ENCODE assay signal across 21 cellular contexts in the genomic region with DNA sequence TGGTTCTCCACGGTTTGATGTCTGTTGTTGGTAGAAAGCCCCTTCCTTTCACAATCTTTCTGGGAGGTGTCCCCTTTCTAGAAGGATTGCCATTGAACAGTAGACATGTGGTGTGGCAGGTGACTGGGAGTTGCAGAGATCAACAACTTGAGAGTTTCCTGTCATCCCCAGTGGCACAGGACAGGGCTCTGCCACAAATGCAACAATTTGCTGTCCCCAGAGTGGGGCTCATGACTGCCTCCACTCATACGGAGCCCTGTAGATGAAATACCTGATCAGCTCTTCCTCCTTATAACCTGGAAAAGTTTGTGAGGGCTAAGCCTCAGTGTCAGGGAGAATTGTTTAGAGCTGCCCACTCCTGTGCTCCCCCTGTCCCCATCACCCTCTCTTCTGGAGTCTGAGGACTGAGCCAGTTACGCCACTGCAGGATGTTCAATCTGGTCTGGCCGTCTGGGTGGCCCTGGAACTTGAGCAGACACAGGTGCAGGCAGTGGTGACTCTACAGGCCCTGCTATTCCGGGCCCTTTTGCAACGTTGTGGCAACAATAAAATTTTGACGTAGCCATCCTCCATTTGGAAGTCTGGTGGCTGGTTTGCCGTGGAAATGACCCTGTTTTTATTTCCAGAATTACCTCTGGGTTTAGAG. TPM values are rescaled to one million over a fixed set of nuclear protein-coding genes. Genes with fewer than 3 reads are reported as not detected.
DNase-seq lines count a peak whose midpoint lies in the region; ATAC-seq, FAIRE-seq and TF ChIP-seq lines count a peak whose summit lies in the region.
"Had no signal": no experiment of that assay in that cellular context is flagged by ENCODE, and none has a peak within 500 bp of the region (broad histone marks: within the 10 kb centered on the region; RNA-seq: fewer than 3 reads in every experiment).

No MANE protein-coding gene starts in this region.

- H3T11ph ChIP-seq in H9 (ENCODE audit: low read length), result no peak overlapping the region

- H3K27ac ChIP-seq in H9 (ENCODE audit: insufficient read length, low read depth, low read length), result no peak overlapping the region
- no peak overlapping the region for H3K27ac ChIP-seq in endodermal cell (ENCODE audit: low read depth, low read length)
- H3K27ac ChIP-seq: breast epithelium, transverse colon had no signal

- no peak for ATAC-seq in stimulated activated memory B cell treated with anti-CD40 and anti-IgM and Interleukin-4, amounts not matched to agents 10 μg/mL and 1 μg/mL and 100 μg/mL, for 72 hours
- ATAC-seq in HG02884 (IDR thresholded peaks at IDR 0.05; ENCODE audit: unreplicated experiment), result no peak

- H3K4me3 ChIP-seq in endodermal cell (ENCODE audit: low read length), result no peak overlapping the region
- H3K4me3 ChIP-seq: breast epithelium, skin epidermis, transverse colon had no signal

- H2AFZ ChIP-seq in H9 (ENCODE audit: low read length), result no peak overlapping the region

- H3K79me2 ChIP-seq in H9 (ENCODE audit: insufficient read depth, low read length), result peaks cover 2% of the 10 kb centered on the region; the same call in 1 of the 2 replicates

- H3K18ac ChIP-seq in H9 (ENCODE audit: insufficient read length, low read depth, low read length), result no peak overlapping the region

- H3K9me3 ChIP-seq in H9 (ENCODE audit: control insufficient read depth, low read depth, low read length) (no peaks in the 10 kb centered on the region), endodermal cell (ENCODE audit: control insufficient read depth, low read length) (no peaks in the 10 kb centered on the region)
- H3K9me3 ChIP-seq: breast epithelium, transverse colon had no signal

- no peak overlapping the region for H3K4me3 Mint-ChIP-seq in activated T-cell treated with anti-CD3 and anti-CD28 coated beads, Interleukin-2, amount 50 U/mL, for 24 hours
- H3K4me3 Mint-ChIP-seq in H9 (no peak overlapping the region), endodermal cell (no peak overlapping the region)
- no peak overlapping the region for H3K4me3 Mint-ChIP-seq in stimulated activated memory B cell treated with anti-CD40 and anti-IgM and Interleukin-4, amounts not matched to agents 10 μg/mL and 1 μg/mL and 100 μg/mL, for 72 hours
- H3K4me3 Mint-ChIP-seq: HFFc6 had no signal

- no peak overlapping the region for H2AK5ac ChIP-seq in H9 (ENCODE audit: insufficient read length, low read length)

- H3K27me3 ChIP-seq in H9 (ENCODE audit: insufficient read depth, low read length) (no peaks in the 10 kb centered on the region), endodermal cell (ENCODE audit: control insufficient read depth, insufficient read depth, low read length, poor library complexity, severe bottlenecking) (no peaks in the 10 kb centered on the region)
- H3K27me3 ChIP-seq: breast epithelium, transverse colon had no signal

- H3K4me1 ChIP-seq in H9 (ENCODE audit: insufficient read depth, low read length) (no peaks in the 10 kb centered on the region), endodermal cell (ENCODE audit: control insufficient read depth, insufficient read depth, low read length) (no peaks in the 10 kb centered on the region)
- H3K4me1 ChIP-seq: breast epithelium had no signal

- TF ChIP-seq CTCF in H9 (conservative IDR thresholded peaks at IDR 0.05) (no peak), endodermal cell (conservative IDR thresholded peaks at IDR 0.05) (no peak)

- H2BK15ac ChIP-seq in H9 (ENCODE audit: low read depth, low read length), result no peak overlapping the region

- FAIRE-seq in GM12891 (lab: Jason Lieb, UNC), result no peak

- no peak overlapping the region for H4K91ac ChIP-seq in H9 (ENCODE audit: insufficient read length, low read depth, low read length)

- no peak overlapping the region for H3K14ac ChIP-seq in H9 (ENCODE audit: insufficient read depth, low read length)

- H4K20me1 ChIP-seq in H9 (ENCODE audit: control insufficient read depth, insufficient read depth, insufficient read length), result no peaks in the 10 kb centered on the region

- H3K9ac ChIP-seq in H9 (ENCODE audit: extremely low read depth, insufficient read length, low read length) (no peak overlapping the region), endodermal cell (ENCODE audit: extremely low read depth, low read length, poor library complexity, severe bottlenecking) (no peak overlapping the region)

- no peak overlapping the region for H3K23ac ChIP-seq in H9 (ENCODE audit: insufficient read length, low read depth, low read length)

- TF ChIP-seq POLR2A in GM12891 (IDR thresholded peaks at IDR 0.05; ENCODE audit: low read depth, low read length), result no peak

- peaks cover 96% of the 10 kb centered on the region for H3K36me3 Mint-ChIP-seq in activated T-cell treated with anti-CD3 and anti-CD28 coated beads, Interleukin-2, amount 50 U/mL, for 24 hours (ENCODE audit: low read depth)
- H3K36me3 Mint-ChIP-seq in H9 (ENCODE audit: insufficient read depth in 1 of 3, low read depth in 3 of 3), result peaks cover 9 to 48% (median 43%) of the 10 kb centered on the region in 3 experiments; a peak in 6 of 7 replicates
- H3K36me3 Mint-ChIP-seq in endodermal cell (ENCODE audit: low read depth), result peaks cover 46% of the 10 kb centered on the region
- H3K36me3 Mint-ChIP-seq in stimulated activated memory B cell treated with anti-CD40 and anti-IgM and Interleukin-4, amounts not matched to agents 10 μg/mL and 1 μg/mL and 100 μg/mL, for 72 hours, result peaks cover 68% of the 10 kb centered on the region

- H3K23me2 ChIP-seq in H9 (ENCODE audit: insufficient read length, low read depth, low read length, poor library complexity, severe bottlenecking), result no peaks in the 10 kb centered on the region

- H2BK20ac ChIP-seq in H9 (ENCODE audit: low read depth, low read length, poor library complexity, severe bottlenecking), result no peak overlapping the region

- H2BK120ac ChIP-seq in H9 (ENCODE audit: low read depth, low read length, poor library complexity, severe bottlenecking), result no peak overlapping the region

- H2BK5ac ChIP-seq in H9 (ENCODE audit: insufficient read length, low read length), result no peak overlapping the region

- no peaks in the 10 kb centered on the region for H3K79me1 ChIP-seq in H9 (ENCODE audit: insufficient read depth, low read depth, low read length, poor library complexity, severe bottlenecking)

- H3K27ac Mint-ChIP-seq in activated T-cell treated with anti-CD3 and anti-CD28 coated beads, Interleukin-2, amount 50 U/mL, for 24 hours, result peak overlapping the region; percentile 84
- H3K27ac Mint-ChIP-seq in H9 (peak overlapping the region in 1 of 3 experiments; percentile 53; a peak in 2 of 7 replicates), endodermal cell (no peak overlapping the region)
- peak overlapping the region; percentile 94 for H3K27ac Mint-ChIP-seq in stimulated activated memory B cell treated with anti-CD40 and anti-IgM and Interleukin-4, amounts not matched to agents 10 μg/mL and 1 μg/mL and 100 μg/mL, for 72 hours
- H3K27ac Mint-ChIP-seq: HFFc6 had no signal

- no peaks in the 10 kb centered on the region for H3K9me3 Mint-ChIP-seq in activated T-cell treated with anti-CD3 and anti-CD28 coated beads, Interleukin-2, amount 50 U/mL, for 24 hours
- H3K9me3 Mint-ChIP-seq in H9, result no peaks in the 10 kb centered on the region
- H3K9me3 Mint-ChIP-seq in endodermal cell, result no peaks in the 10 kb centered on the region
- H3K9me3 Mint-ChIP-seq in stimulated activated memory B cell treated with anti-CD40 and anti-IgM and Interleukin-4, amounts not matched to agents 10 μg/mL and 1 μg/mL and 100 μg/mL, for 72 hours, result no peaks in the 10 kb centered on the region
- H3K9me3 Mint-ChIP-seq: CD8-positive, alpha-beta memory T cell; HFFc6 had no signal

- H3K56ac ChIP-seq in H9 (ENCODE audit: insufficient read length, low read depth, low read length), result no peak overlapping the region

- H3K27me3 Mint-ChIP-seq in activated T-cell treated with anti-CD3 and anti-CD28 coated beads, Interleukin-2, amount 50 U/mL, for 24 hours, result no peaks in the 10 kb centered on the region
- H3K27me3 Mint-ChIP-seq in H9 (ENCODE audit: low read depth) (no peaks in the 10 kb centered on the region), endodermal cell (ENCODE audit: insufficient read depth) (no peaks in the 10 kb centered on the region)
- H3K27me3 Mint-ChIP-seq in stimulated activated memory B cell treated with anti-CD40 and anti-IgM and Interleukin-4, amounts not matched to agents 10 μg/mL and 1 μg/mL and 100 μg/mL, for 72 hours, result no peaks in the 10 kb centered on the region
- H3K27me3 Mint-ChIP-seq: CD8-positive, alpha-beta memory T cell had no signal

- no peak overlapping the region for H4K8ac ChIP-seq in H9 (replicated peaks; ENCODE audit: insufficient read length, low read depth, low read length)

- DNase-seq in activated T-cell treated with anti-CD3 and anti-CD28 coated beads, Interleukin-2, amount 50 U/mL, for 24 hours, result peak; percentile 23
- no peak for DNase-seq in activated T-cell treated with anti-CD3 and anti-CD28 coated beads, Interleukin-2, amount 50 U/mL, for 1 hour
- DNase-seq in H9 (peak; percentile 8), endodermal cell (peak; percentile 11), GM12891 (ENCODE audit: insufficient read length, low spot score) (no peak), HPDE6-E6E7 (ENCODE audit: extremely low spot score) (no peak)
- DNase-seq: CD8-positive, alpha-beta memory T cell; erythroblast; HFFc6; NCI-H1436 treated with DMSO at 0.1 percent for 48 hours; NCI-H226; transverse colon had no signal

- no peak overlapping the region for H4K5ac ChIP-seq in H9 (ENCODE audit: insufficient read length, low read depth, low read length)

- peaks cover 82% of the 10 kb centered on the region for H3K36me3 ChIP-seq in endodermal cell (ENCODE audit: control insufficient read depth, insufficient read depth, low read length)
- H3K36me3 ChIP-seq: breast epithelium had no signal

- no peak overlapping the region for H3K4me2 ChIP-seq in H9 (ENCODE audit: insufficient read depth, insufficient read length, low read length)

- no peak overlapping the region for H2BK12ac ChIP-seq in H9 (ENCODE audit: insufficient read length, low read depth, low read length)

- WGBS in H9 (ENCODE audit: extremely low coverage, insufficient read length, low lambda C conversion rate), result no CpG with 5 or more reads among the region's 8 CpGs
- WGBS in endodermal cell (ENCODE audit: insufficient coverage in 1 of 2, insufficient read length in 1 of 2), 2 experiments, result 81 to 85% methylated on average over 5 to 8 of the region's 8 CpGs

- H3K4ac ChIP-seq in H9 (ENCODE audit: low read depth, low read length), result no peak overlapping the region

- H3K4me1 Mint-ChIP-seq in activated T-cell treated with anti-CD3 and anti-CD28 coated beads, Interleukin-2, amount 50 U/mL, for 24 hours (ENCODE audit: low read depth), result peaks cover 68% of the 10 kb centered on the region
- H3K4me1 Mint-ChIP-seq in H9, result peaks cover 0 to 2% of the 10 kb centered on the region in 2 experiments; a peak in 2 of 4 replicates
- no peaks in the 10 kb centered on the region for H3K4me1 Mint-ChIP-seq in endodermal cell
- H3K4me1 Mint-ChIP-seq in stimulated activated memory B cell treated with anti-CD40 and anti-IgM and Interleukin-4, amounts not matched to agents 10 μg/mL and 1 μg/mL and 100 μg/mL, for 72 hours, result peaks cover 81% of the 10 kb centered on the region

RNA-seq across cellular contexts. Expression of a gene that starts 6.5 kb away (rescaled TPM):
- total RNA-seq in H9 (2021) (51.3 and 52.8 TPM in 2 replicates), endodermal cell (10 to 100 TPM; 47.0 to 50.9 TPM)
- polyA plus RNA-seq in endodermal cell (2013, experiment 1 of 2), result 49.2 TPM
- 46.7 TPM for polyA plus RNA-seq in endodermal cell (2013, experiment 2 of 2)
- polyA plus RNA-seq in GM12891 (2012; ENCODE audit: low read depth, missing spikeins), result 92.7 TPM

RNA-seq across cellular contexts. Expression of a gene that starts 14.3 kb away (rescaled TPM):
- 5.6 and 8.7 TPM in 2 replicates for total RNA-seq in H9 (2021)
- total RNA-seq in endodermal cell, result 1 to 10 TPM; 1.2 to 1.3 TPM
- polyA plus RNA-seq in endodermal cell (2013, experiment 1 of 2), result 4.3 TPM
- 4.4 TPM for polyA plus RNA-seq in endodermal cell (2013, experiment 2 of 2)
- not detected for polyA plus RNA-seq in GM12891 (2012; ENCODE audit: low read depth, missing spikeins)
- total RNA-seq: A673; activated CD8-positive, alpha-beta memory T cell treated with anti-CD3 and anti-CD28 coated beads for 36 hours; dermis microvascular lymphatic vessel endothelial cell had no signal
- polyA plus RNA-seq: CD8-positive, alpha-beta memory T cell had no signal

RNA-seq across cellular contexts. Expression of a gene that starts 31.3 kb away (rescaled TPM):
- total RNA-seq in H9 (2021) (18.7 and 24.5 TPM in 2 replicates), endodermal cell (10 to 100 TPM; 23.6 to 27.0 TPM)
- 17.6 TPM for polyA plus RNA-seq in endodermal cell (2013, experiment 1 of 2)
- polyA plus RNA-seq in endodermal cell (2013, experiment 2 of 2), result 16.5 TPM
- polyA plus RNA-seq in GM12891 (2012; ENCODE audit: low read depth, missing spikeins), result 13.2 TPM

RNA-seq across cellular contexts. Expression of a gene that starts 53.1 kb away (rescaled TPM):
- 49.1 and 49.3 TPM in 2 replicates for total RNA-seq in H9 (2021)
- total RNA-seq in endodermal cell, result 10 to 100 TPM; 55.2 to 65.8 TPM
- polyA plus RNA-seq in endodermal cell (2013, experiment 1 of 2), result 52.9 TPM
- polyA plus RNA-seq in endodermal cell (2013, experiment 2 of 2), result 51.0 TPM
- polyA plus RNA-seq in GM12891 (2012; ENCODE audit: low read depth, missing spikeins), result 0.71 TPM
- total RNA-seq: HT-29 had no signal

RNA-seq across cellular contexts. Expression of a gene that starts 53.3 kb away (rescaled TPM):
- total RNA-seq in H9 (2021) (not detected in 2 replicates), endodermal cell (under 1 TPM in 1 of 2 donors, not detected in 1; 0.15 TPM)
- not detected for polyA plus RNA-seq in endodermal cell (2013, experiment 1 of 2)
- polyA plus RNA-seq in endodermal cell (2013, experiment 2 of 2), result not detected
- polyA plus RNA-seq in GM12891 (2012; ENCODE audit: low read depth, missing spikeins), result 0.08 TPM
- total RNA-seq: A673; activated CD8-positive, alpha-beta memory T cell treated with anti-CD3 and anti-CD28 coated beads for 36 hours; breast epithelium; CD8-positive, alpha-beta memory T cell; dermis microvascular lymphatic vessel endothelial cell; HFFc6; HT-29; liver; transverse colon had no signal

Comparison
In these comparisons a context has a peak if more than half of its experiments do, and no peak if none do; other contexts are left out.
1. DNase-seq: peak in activated T-cell treated with anti-CD3 and anti-CD28 coated beads, Interleukin-2, amount 50 U/mL, for 24 hours (single experiment), H9 (single experiment) and endodermal cell (single experiment); none in activated T-cell treated with anti-CD3 and anti-CD28 coated beads, Interleukin-2, amount 50 U/mL, for 1 hour (single experiment), GM12891 (single experiment) and HPDE6-E6E7 (single experiment).